ENCODE assay signal across 18 cellular contexts in genomic region chr3:148951599-148952361, GRCh38. TPM values are rescaled to one million over a fixed set of nuclear protein-coding genes. Genes with fewer than 3 reads are reported as not detected.
A peak's percentile ranks its signal among the peaks of the same experiment; 100 is the strongest.
DNase-seq lines count a peak whose midpoint lies in the region; ATAC-seq and TF ChIP-seq lines count a peak whose summit lies in the region.
"Had no signal": no experiment of that assay in that cellular context is flagged by ENCODE, and none has a peak within 500 bp of the region (broad histone marks: within the 10 kb centered on the region; RNA-seq: fewer than 3 reads in every experiment).

No MANE protein-coding gene starts in this region.

- H3K27ac ChIP-seq in 22Rv1: peak overlapping the region; percentile 20; the same call in 1 of the 2 replicates
- peak overlapping the region; percentile 53 for H3K27ac ChIP-seq in hepatocyte
- peak overlapping the region; percentile 60 for H3K27ac ChIP-seq in smooth muscle cell (ENCODE audit: low read depth)
- H3K27ac ChIP-seq: GM23248, HL-60 had no signal

- no peaks in the 10 kb centered on the region for H3K9me3 ChIP-seq in adipocyte (ENCODE audit: control insufficient read depth, low read length)
- no peaks in the 10 kb centered on the region for H3K9me3 ChIP-seq in hepatocyte (ENCODE audit: low read depth)
- H3K9me3 ChIP-seq in smooth muscle cell (replicated peaks; ENCODE audit: low read depth): no peaks in the 10 kb centered on the region

- DNase-seq in adipocyte (ENCODE audit: low read depth) (peak; percentile 20), hepatocyte (ENCODE audit: low spot score) (no peak), smooth muscle cell (lab: John Stamatoyannopoulos, UW; ENCODE audit: unreplicated experiment) (no peak), NCI-H1048 (lab: John Stamatoyannopoulos, UW) (no peak), SKM-1 (lab: John Stamatoyannopoulos, UW; ENCODE audit: unreplicated experiment) (no peak), cerebellum (ENCODE audit: low spot score) (no peak)
- DNase-seq: CD8-positive, alpha-beta memory T cell; DMS79; GM23248; NCI-H1436; NCI-H2029; NCI-H2171 treated with DMSO at 0.1 percent for 48 hours; NCI-H446 treated with DMSO at 0.1 percent for 48 hours; NK-92 treated with Interleukin-12 subunit alpha and Interleukin-12 subunit beta, amount 100 ng/mL, for 24 hours; RPMI8226 had no signal

- ATAC-seq in GM18868 (IDR thresholded peaks at IDR 0.05; ENCODE audit: unreplicated experiment): no peak

- H3K27me3 ChIP-seq in adipocyte (replicated peaks; ENCODE audit: control insufficient read depth, insufficient read depth, low read length) (no peaks in the 10 kb centered on the region), hepatocyte (no peaks in the 10 kb centered on the region), smooth muscle cell (ENCODE audit: low read depth) (no peaks in the 10 kb centered on the region)

- peaks cover 3% of the 10 kb centered on the region for H3F3A ChIP-seq in smooth muscle cell (ENCODE audit: low read depth)

- TF ChIP-seq CTCF in 22Rv1 (IDR thresholded peaks at IDR 0.05) (no peak), hepatocyte (IDR thresholded peaks at IDR 0.05; ENCODE audit: poor library complexity) (no peak), smooth muscle cell (IDR thresholded peaks at IDR 0.05; ENCODE audit: borderline replicate concordance, insufficient read depth, poor library complexity, severe bottlenecking) (no peak)

- H3K4me2 ChIP-seq in hepatocyte (no peak overlapping the region), smooth muscle cell (peak overlapping the region; percentile 33)

- H3K4me3 ChIP-seq in adipocyte (ENCODE audit: low read length) (no peak overlapping the region), hepatocyte (no peak overlapping the region), smooth muscle cell (no peak overlapping the region)
- H3K4me3 ChIP-seq: GM23248 had no signal

- H2AFZ ChIP-seq in hepatocyte: no peak overlapping the region
- peak overlapping the region; percentile 34 for H2AFZ ChIP-seq in smooth muscle cell (ENCODE audit: low read depth)
- H2AFZ ChIP-seq: GM23248 had no signal

- H3K9ac ChIP-seq in adipocyte (ENCODE audit: low read length) (no peak overlapping the region), smooth muscle cell (ENCODE audit: low read depth) (no peak overlapping the region)
- H3K9ac ChIP-seq: GM23248 had no signal

- H3K36me3 ChIP-seq in adipocyte (ENCODE audit: control insufficient read depth, insufficient read depth, low read length, severe bottlenecking) (no peaks in the 10 kb centered on the region), hepatocyte (replicated peaks; ENCODE audit: insufficient read depth, low read depth) (no peaks in the 10 kb centered on the region), smooth muscle cell (ENCODE audit: low read depth) (no peaks in the 10 kb centered on the region)

- peaks cover 21% of the 10 kb centered on the region for H3K4me1 ChIP-seq in adipocyte (ENCODE audit: control insufficient read depth, insufficient read depth, low read length)
- H3K4me1 ChIP-seq in hepatocyte (ENCODE audit: insufficient read depth): peaks cover 8% of the 10 kb centered on the region
- peaks cover 4% of the 10 kb centered on the region for H3K4me1 ChIP-seq in smooth muscle cell (ENCODE audit: low read depth)

- WGBS in hepatocyte (ENCODE audit: low lambda C conversion rate, missing lambda C conversion rate): 63% methylated on average over 4 of the region's 4 CpGs
- WGBS in smooth muscle cell (ENCODE audit: low lambda C conversion rate): 50% methylated on average over 4 of the region's 4 CpGs

- no peaks in the 10 kb centered on the region for H4K20me1 ChIP-seq in hepatocyte (ENCODE audit: insufficient read depth, poor library complexity, severe bottlenecking)
- H4K20me1 ChIP-seq in smooth muscle cell (ENCODE audit: low read depth): no peaks in the 10 kb centered on the region

- no peaks in the 10 kb centered on the region for H3K9me2 ChIP-seq in hepatocyte (replicated peaks; ENCODE audit: insufficient read depth)

- H3K79me2 ChIP-seq in hepatocyte (no peaks in the 10 kb centered on the region), smooth muscle cell (ENCODE audit: low read depth) (no peaks in the 10 kb centered on the region)

RNA-seq across cellular contexts. Expression of gene GYG1, which starts 39.6 kb away (rescaled TPM):
- 50.3 and 51.8 TPM in 2 replicates for total RNA-seq in hepatocyte
- 26.2 and 27.5 TPM in 2 replicates for polyA plus RNA-seq in hepatocyte
- total RNA-seq in smooth muscle cell: 23.4 and 29.8 TPM in 2 replicates
- polyA plus RNA-seq in smooth muscle cell: 13.6 and 15.8 TPM in 2 replicates
- total RNA-seq in cerebellum: 27.4 TPM
